Comparison of ENCODE assay signal across 1 cellular context in the genomic region with DNA sequence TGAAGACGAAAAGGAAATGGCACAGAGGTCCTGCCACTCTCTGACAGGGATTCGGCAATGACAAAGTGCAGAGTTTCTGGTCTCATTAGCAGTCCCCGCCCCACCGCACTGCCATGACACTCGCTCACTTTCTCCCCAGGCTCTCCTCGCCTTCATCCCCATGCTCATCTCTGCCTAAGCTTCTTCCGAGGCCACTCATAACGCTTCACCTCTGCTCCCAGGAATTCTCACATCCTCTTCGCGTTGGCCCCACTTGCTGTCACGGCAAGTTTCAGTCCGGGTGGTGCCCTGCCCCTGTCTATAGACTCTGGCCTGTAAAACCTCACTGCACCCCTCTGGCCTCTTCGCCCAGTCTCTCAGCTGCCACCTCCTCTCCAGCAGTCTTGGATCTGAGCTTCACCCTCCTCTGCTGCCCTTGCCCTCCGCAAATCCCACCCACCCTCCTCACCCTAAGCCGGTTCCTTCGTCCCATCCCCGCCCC.
TF ChIP-seq lines count a peak whose summit lies in the region.

No MANE protein-coding gene starts in this region.

TF ChIP-seq in GM12878, 131 proteins besides CTCF, POLR2A, EP300 and RAD21 (continued from another document and continues in another):
- TF ChIP-seq ZBED1 (IDR thresholded peaks at IDR 0.05; ENCODE audit: borderline replicate concordance) = no peak
- TF ChIP-seq MXI1 (IDR thresholded peaks at IDR 0.05; ENCODE audit: low read depth, low read length) = no peak
- TF ChIP-seq, protein P1, sequence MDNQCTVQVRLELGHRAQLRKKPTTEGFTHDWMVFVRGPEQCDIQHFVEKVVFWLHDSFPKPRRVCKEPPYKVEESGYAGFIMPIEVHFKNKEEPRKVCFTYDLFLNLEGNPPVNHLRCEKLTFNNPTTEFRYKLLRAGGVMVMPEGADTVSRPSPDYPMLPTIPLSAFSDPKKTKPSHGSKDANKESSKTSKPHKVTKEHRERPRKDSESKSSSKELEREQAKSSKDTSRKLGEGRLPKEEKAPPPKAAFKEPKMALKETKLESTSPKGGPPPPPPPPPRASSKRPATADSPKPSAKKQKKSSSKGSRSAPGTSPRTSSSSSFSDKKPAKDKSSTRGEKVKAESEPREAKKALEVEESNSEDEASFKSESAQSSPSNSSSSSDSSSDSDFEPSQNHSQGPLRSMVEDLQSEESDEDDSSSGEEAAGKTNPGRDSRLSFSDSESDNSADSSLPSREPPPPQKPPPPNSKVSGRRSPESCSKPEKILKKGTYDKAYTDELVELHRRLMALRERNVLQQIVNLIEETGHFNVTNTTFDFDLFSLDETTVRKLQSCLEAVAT (IDR thresholded peaks at IDR 0.05) = no peak
- no peak for TF ChIP-seq HDAC2 (IDR thresholded peaks at IDR 0.05)
- TF ChIP-seq IKZF2 (IDR thresholded peaks at IDR 0.05) = peak; percentile 67 to 69
- no peak for TF ChIP-seq FOXK2 (IDR thresholded peaks at IDR 0.05)
- TF ChIP-seq, protein P2, sequence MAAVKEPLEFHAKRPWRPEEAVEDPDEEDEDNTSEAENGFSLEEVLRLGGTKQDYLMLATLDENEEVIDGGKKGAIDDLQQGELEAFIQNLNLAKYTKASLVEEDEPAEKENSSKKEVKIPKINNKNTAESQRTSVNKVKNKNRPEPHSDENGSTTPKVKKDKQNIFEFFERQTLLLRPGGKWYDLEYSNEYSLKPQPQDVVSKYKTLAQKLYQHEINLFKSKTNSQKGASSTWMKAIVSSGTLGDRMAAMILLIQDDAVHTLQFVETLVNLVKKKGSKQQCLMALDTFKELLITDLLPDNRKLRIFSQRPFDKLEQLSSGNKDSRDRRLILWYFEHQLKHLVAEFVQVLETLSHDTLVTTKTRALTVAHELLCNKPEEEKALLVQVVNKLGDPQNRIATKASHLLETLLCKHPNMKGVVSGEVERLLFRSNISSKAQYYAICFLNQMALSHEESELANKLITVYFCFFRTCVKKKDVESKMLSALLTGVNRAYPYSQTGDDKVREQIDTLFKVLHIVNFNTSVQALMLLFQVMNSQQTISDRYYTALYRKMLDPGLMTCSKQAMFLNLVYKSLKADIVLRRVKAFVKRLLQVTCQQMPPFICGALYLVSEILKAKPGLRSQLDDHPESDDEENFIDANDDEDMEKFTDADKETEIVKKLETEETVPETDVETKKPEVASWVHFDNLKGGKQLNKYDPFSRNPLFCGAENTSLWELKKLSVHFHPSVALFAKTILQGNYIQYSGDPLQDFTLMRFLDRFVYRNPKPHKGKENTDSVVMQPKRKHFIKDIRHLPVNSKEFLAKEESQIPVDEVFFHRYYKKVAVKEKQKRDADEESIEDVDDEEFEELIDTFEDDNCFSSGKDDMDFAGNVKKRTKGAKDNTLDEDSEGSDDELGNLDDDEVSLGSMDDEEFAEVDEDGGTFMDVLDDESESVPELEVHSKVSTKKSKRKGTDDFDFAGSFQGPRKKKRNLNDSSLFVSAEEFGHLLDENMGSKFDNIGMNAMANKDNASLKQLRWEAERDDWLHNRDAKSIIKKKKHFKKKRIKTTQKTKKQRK (IDR thresholded peaks at IDR 0.05; ENCODE audit: low read depth, low read length) = no peak
- no peak; the same call in 1 of the 2 replicates for TF ChIP-seq SIN3A (IDR thresholded peaks at IDR 0.05; ENCODE audit: low read depth, low read length)
- TF ChIP-seq STAT3 (IDR thresholded peaks at IDR 0.05; ENCODE audit: low read depth, low read length) = no peak
- TF ChIP-seq, protein P3, sequence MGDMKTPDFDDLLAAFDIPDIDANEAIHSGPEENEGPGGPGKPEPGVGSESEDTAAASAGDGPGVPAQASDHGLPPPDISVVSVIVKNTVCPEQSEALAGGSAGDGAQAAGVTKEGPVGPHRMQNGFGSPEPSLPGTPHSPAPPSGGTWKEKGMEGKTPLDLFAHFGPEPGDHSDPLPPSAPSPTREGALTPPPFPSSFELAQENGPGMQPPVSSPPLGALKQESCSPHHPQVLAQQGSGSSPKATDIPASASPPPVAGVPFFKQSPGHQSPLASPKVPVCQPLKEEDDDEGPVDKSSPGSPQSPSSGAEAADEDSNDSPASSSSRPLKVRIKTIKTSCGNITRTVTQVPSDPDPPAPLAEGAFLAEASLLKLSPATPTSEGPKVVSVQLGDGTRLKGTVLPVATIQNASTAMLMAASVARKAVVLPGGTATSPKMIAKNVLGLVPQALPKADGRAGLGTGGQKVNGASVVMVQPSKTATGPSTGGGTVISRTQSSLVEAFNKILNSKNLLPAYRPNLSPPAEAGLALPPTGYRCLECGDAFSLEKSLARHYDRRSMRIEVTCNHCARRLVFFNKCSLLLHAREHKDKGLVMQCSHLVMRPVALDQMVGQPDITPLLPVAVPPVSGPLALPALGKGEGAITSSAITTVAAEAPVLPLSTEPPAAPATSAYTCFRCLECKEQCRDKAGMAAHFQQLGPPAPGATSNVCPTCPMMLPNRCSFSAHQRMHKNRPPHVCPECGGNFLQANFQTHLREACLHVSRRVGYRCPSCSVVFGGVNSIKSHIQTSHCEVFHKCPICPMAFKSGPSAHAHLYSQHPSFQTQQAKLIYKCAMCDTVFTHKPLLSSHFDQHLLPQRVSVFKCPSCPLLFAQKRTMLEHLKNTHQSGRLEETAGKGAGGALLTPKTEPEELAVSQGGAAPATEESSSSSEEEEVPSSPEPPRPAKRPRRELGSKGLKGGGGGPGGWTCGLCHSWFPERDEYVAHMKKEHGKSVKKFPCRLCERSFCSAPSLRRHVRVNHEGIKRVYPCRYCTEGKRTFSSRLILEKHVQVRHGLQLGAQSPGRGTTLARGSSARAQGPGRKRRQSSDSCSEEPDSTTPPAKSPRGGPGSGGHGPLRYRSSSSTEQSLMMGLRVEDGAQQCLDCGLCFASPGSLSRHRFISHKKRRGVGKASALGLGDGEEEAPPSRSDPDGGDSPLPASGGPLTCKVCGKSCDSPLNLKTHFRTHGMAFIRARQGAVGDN (IDR thresholded peaks at IDR 0.05) = no peak
- TF ChIP-seq, protein P4, sequence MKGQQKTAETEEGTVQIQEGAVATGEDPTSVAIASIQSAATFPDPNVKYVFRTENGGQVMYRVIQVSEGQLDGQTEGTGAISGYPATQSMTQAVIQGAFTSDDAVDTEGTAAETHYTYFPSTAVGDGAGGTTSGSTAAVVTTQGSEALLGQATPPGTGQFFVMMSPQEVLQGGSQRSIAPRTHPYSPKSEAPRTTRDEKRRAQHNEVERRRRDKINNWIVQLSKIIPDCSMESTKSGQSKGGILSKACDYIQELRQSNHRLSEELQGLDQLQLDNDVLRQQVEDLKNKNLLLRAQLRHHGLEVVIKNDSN (IDR thresholded peaks at IDR 0.05; ENCODE audit: borderline replicate concordance, extremely low read length, insufficient read depth, low read depth, low read length) = no peak
- TF ChIP-seq, protein P5, sequence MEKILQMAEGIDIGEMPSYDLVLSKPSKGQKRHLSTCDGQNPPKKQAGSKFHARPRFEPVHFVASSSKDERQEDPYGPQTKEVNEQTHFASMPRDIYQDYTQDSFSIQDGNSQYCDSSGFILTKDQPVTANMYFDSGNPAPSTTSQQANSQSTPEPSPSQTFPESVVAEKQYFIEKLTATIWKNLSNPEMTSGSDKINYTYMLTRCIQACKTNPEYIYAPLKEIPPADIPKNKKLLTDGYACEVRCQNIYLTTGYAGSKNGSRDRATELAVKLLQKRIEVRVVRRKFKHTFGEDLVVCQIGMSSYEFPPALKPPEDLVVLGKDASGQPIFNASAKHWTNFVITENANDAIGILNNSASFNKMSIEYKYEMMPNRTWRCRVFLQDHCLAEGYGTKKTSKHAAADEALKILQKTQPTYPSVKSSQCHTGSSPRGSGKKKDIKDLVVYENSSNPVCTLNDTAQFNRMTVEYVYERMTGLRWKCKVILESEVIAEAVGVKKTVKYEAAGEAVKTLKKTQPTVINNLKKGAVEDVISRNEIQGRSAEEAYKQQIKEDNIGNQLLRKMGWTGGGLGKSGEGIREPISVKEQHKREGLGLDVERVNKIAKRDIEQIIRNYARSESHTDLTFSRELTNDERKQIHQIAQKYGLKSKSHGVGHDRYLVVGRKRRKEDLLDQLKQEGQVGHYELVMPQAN (conservative IDR thresholded peaks at IDR 0.05) = peak; percentile 34
- TF ChIP-seq SMC3 (IDR thresholded peaks at IDR 0.05; ENCODE audit: borderline replicate concordance, low read length) = no peak
- TF ChIP-seq, protein P6, sequence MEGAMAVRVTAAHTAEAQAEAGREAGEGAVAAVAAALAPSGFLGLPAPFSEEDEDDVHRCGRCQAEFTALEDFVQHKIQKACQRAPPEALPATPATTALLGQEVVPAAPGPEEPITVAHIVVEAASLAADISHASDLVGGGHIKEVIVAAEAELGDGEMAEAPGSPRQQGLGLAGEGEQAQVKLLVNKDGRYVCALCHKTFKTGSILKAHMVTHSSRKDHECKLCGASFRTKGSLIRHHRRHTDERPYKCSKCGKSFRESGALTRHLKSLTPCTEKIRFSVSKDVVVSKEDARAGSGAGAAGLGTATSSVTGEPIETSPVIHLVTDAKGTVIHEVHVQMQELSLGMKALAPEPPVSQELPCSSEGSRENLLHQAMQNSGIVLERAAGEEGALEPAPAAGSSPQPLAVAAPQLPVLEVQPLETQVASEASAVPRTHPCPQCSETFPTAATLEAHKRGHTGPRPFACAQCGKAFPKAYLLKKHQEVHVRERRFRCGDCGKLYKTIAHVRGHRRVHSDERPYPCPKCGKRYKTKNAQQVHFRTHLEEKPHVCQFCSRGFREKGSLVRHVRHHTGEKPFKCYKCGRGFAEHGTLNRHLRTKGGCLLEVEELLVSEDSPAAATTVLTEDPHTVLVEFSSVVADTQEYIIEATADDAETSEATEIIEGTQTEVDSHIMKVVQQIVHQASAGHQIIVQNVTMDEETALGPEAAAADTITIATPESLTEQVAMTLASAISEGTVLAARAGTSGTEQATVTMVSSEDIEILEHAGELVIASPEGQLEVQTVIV (IDR thresholded peaks at IDR 0.05; ENCODE audit: borderline replicate concordance, partially characterized antibody) = no peak
- TF ChIP-seq RBBP5 (conservative IDR thresholded peaks at IDR 0.05) = no peak
- TF ChIP-seq, protein P7, sequence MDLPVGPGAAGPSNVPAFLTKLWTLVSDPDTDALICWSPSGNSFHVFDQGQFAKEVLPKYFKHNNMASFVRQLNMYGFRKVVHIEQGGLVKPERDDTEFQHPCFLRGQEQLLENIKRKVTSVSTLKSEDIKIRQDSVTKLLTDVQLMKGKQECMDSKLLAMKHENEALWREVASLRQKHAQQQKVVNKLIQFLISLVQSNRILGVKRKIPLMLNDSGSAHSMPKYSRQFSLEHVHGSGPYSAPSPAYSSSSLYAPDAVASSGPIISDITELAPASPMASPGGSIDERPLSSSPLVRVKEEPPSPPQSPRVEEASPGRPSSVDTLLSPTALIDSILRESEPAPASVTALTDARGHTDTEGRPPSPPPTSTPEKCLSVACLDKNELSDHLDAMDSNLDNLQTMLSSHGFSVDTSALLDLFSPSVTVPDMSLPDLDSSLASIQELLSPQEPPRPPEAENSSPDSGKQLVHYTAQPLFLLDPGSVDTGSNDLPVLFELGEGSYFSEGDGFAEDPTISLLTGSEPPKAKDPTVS (IDR thresholded peaks at IDR 0.05; ENCODE audit: low read depth, low read length) = no peak
- no peak for TF ChIP-seq NR2C1 (IDR thresholded peaks at IDR 0.05)
- TF ChIP-seq, protein P8, sequence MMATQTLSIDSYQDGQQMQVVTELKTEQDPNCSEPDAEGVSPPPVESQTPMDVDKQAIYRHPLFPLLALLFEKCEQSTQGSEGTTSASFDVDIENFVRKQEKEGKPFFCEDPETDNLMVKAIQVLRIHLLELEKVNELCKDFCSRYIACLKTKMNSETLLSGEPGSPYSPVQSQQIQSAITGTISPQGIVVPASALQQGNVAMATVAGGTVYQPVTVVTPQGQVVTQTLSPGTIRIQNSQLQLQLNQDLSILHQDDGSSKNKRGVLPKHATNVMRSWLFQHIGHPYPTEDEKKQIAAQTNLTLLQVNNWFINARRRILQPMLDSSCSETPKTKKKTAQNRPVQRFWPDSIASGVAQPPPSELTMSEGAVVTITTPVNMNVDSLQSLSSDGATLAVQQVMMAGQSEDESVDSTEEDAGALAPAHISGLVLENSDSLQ (IDR thresholded peaks at IDR 0.05) = peak; percentile 75
- no peak for TF ChIP-seq MYC (IDR thresholded peaks at IDR 0.05; ENCODE audit: insufficient read depth, insufficient read length, insufficient replicate concordance, low read length, severe bottlenecking)
- no peak for TF ChIP-seq NRF1 (conservative IDR thresholded peaks at IDR 0.05; ENCODE audit: low read depth, low read length)
- TF ChIP-seq HDAC6 (IDR thresholded peaks at IDR 0.05; ENCODE audit: unreplicated experiment) = no peak
- TF ChIP-seq, protein P9, sequence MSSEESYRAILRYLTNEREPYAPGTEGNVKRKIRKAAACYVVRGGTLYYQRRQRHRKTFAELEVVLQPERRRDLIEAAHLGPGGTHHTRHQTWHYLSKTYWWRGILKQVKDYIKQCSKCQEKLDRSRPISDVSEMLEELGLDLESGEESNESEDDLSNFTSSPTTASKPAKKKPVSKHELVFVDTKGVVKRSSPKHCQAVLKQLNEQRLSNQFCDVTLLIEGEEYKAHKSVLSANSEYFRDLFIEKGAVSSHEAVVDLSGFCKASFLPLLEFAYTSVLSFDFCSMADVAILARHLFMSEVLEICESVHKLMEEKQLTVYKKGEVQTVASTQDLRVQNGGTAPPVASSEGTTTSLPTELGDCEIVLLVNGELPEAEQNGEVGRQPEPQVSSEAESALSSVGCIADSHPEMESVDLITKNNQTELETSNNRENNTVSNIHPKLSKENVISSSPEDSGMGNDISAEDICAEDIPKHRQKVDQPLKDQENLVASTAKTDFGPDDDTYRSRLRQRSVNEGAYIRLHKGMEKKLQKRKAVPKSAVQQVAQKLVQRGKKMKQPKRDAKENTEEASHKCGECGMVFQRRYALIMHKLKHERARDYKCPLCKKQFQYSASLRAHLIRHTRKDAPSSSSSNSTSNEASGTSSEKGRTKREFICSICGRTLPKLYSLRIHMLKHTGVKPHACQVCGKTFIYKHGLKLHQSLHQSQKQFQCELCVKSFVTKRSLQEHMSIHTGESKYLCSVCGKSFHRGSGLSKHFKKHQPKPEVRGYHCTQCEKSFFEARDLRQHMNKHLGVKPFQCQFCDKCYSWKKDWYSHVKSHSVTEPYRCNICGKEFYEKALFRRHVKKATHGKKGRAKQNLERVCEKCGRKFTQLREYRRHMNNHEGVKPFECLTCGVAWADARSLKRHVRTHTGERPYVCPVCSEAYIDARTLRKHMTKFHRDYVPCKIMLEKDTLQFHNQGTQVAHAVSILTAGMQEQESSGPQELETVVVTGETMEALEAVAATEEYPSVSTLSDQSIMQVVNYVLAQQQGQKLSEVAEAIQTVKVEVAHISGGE (CRISPR knock-in tag; IDR thresholded peaks at IDR 0.05) = no peak
- TF ChIP-seq EZH2 (IDR thresholded peaks at IDR 0.05; ENCODE audit: borderline replicate concordance, control insufficient read depth, low read depth, low read length) = no peak
- no peak for TF ChIP-seq SUPT20H (IDR thresholded peaks at IDR 0.05; ENCODE audit: borderline replicate concordance, control insufficient read depth, low read depth, low read length)
- TF ChIP-seq ETV6 (conservative IDR thresholded peaks at IDR 0.05 in 1 of 2, IDR thresholded peaks at IDR 0.05 in 1 of 2; ENCODE audit: borderline replicate concordance in 1 of 2, low read depth in 1 of 2) = no peak
- TF ChIP-seq JUNB (IDR thresholded peaks at IDR 0.05) = no peak
- no peak; the same call in 1 of the 2 replicates for TF ChIP-seq BCL11A (IDR thresholded peaks at IDR 0.05; ENCODE audit: low read depth, low read length)
